Comparison of ENCODE assay signal across 8 cellular contexts in genomic region chr1:228139931-228140723, GRCh38. TPM values are rescaled to one million over a fixed set of nuclear protein-coding genes. Genes with fewer than 3 reads are reported as not detected.
DNase-seq lines count a peak whose midpoint lies in the region; ATAC-seq and TF ChIP-seq lines count a peak whose summit lies in the region.

A gene with protein sequence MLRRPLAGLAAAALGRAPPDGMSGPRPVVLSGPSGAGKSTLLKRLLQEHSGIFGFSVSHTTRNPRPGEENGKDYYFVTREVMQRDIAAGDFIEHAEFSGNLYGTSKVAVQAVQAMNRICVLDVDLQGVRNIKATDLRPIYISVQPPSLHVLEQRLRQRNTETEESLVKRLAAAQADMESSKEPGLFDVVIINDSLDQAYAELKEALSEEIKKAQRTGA (plus strand): TSS chr1:228140279. CDS start chr1:228140303, 24 bp downstream.

- DNase-seq in AML-193 (lab: John Stamatoyannopoulos, UW) (peak; percentile 98 to 99), NCI-H460 (ENCODE audit: extremely low read depth, low read depth) (peak; percentile 100), cerebellar nuclear complex (lab: John Stamatoyannopoulos, UW) (peak; percentile 94 to 98), islet precursor cell (peak; percentile 100)
- peak; percentile 99 for DNase-seq in activated CD4-positive, CD25-positive, alpha-beta regulatory T cell treated with anti-CD3 and anti-CD28 coated beads, Interleukin-2, amount 50 U/mL, for 72 hours
- peak; percentile 99 to 100 (median 100) for DNase-seq in stimulated activated CD4-positive, alpha-beta T cell treated with anti-CD3 and anti-CD28 coated beads, Interleukin-12 subunit alpha, Interleukin-12 subunit beta, amount 100 ng/mL, for 48 hours (ENCODE audit: low read depth in 2 of 3, low spot score in 1 of 3)

- ATAC-seq in HG03432 (IDR thresholded peaks at IDR 0.05; ENCODE audit: unreplicated experiment): peak; percentile 92

- TF ChIP-seq POLR2A in GM19099 (IDR thresholded peaks at IDR 0.05; ENCODE audit: extremely low read depth, insufficient read length, low read depth): peak; percentile 94

RNA-seq across cellular contexts. Expression of the gene that starts here (rescaled TPM):
- total RNA-seq in NCI-H460 (2014; rRNA removed; shearing (Covaris generic)): 169 and 195 TPM in 2 replicates
- 424 and 501 TPM in 2 replicates for polyA plus RNA-seq in NCI-H460 (2014; cell fraction: nucleus; rRNA removed)

Comparison
In these comparisons a context has a peak if more than half of its experiments do, and no peak if none do; other contexts are left out.
1. Peak in every context shown above with its lines: DNase-seq and ATAC-seq.